In the genomic region with DNA sequence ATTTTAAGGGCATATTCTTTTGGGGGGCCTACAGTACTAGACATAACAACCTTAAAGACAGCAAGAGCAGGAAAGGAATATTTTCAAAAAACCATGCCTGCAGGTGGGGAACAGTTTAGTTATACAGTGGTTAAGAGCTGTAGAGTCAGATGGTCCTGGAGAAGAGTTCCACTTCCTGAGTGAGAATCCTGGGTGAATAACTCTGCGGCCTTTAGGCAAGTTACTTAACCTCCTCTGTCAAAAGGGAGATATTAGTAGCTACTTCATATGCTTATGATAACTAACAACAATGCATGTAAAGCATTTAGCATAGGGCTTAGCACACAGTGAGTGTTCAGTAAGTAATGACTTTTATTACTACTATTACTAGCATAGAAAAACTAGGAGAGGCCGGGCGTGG, we compare ENCODE assay signal across 22 cellular contexts.
DNase-seq lines count a peak whose midpoint lies in the region; ATAC-seq, FAIRE-seq and TF ChIP-seq lines count a peak whose summit lies in the region.
"Had no signal": no experiment of that assay in that cellular context is flagged by ENCODE, and none has a peak within 500 bp of the region (broad histone marks: within the 10 kb centered on the region; RNA-seq: fewer than 3 reads in every experiment).

No MANE protein-coding gene starts in this region.

- peaks cover 7% of the 10 kb centered on the region for H3K36me3 Mint-ChIP-seq in activated T-helper 17 cell treated with anti-CD3 and anti-CD28 coated beads, Interleukin-2, amount 50 U/mL, for 72 hours (ENCODE audit: low read depth)

- H3K27ac Mint-ChIP-seq in activated T-helper 17 cell treated with anti-CD3 and anti-CD28 coated beads, Interleukin-2, amount 50 U/mL, for 72 hours = no peak overlapping the region
- H3K27ac Mint-ChIP-seq: B cell; CD4-positive, alpha-beta T cell; CD8-positive, alpha-beta T cell had no signal

- H3K36me3 ChIP-seq in DND-41 (ENCODE audit: insufficient read depth, low read length) = no peaks in the 10 kb centered on the region
- H3K36me3 ChIP-seq in spleen = no peaks in the 10 kb centered on the region
- H3K36me3 ChIP-seq: BLaER1 treated with 17β-estradiol and CSF1 and Interleukin-3, amounts not matched to agents 10 nM and 100 nM had no signal

- no peak overlapping the region for H3K9ac ChIP-seq in DND-41 (ENCODE audit: low read depth, low read length)
- H3K9ac ChIP-seq: BLaER1 treated with 17β-estradiol and CSF1 and Interleukin-3, amounts not matched to agents 10 nM and 100 nM had no signal

- H3K27ac ChIP-seq in DND-41 (ENCODE audit: low read length) (no peak overlapping the region), spleen (no peak overlapping the region)
- H3K27ac ChIP-seq: 22Rv1; A549; BLaER1 treated with 17β-estradiol and CSF1 and Interleukin-3, amounts not matched to agents 10 nM and 100 nM; C4-2B had no signal

- no peak for TF ChIP-seq CTCF in DND-41 (IDR thresholded peaks at IDR 0.05; ENCODE audit: borderline replicate concordance, extremely low read depth, low read length, poor library complexity, severe bottlenecking)
- TF ChIP-seq CTCF in spleen (IDR thresholded peaks at IDR 0.05 in 8 of 11, conservative IDR thresholded peaks at IDR 0.05 in 3 of 11) = no peak

- H3K4me1 ChIP-seq in DND-41 (ENCODE audit: insufficient read depth, low read length) = peaks cover 4% of the 10 kb centered on the region; the same call in 1 of the 2 replicates
- no peaks in the 10 kb centered on the region for H3K4me1 ChIP-seq in spleen
- H3K4me1 ChIP-seq: A549, Caco-2 had no signal

- TF ChIP-seq POLR2A in spleen (IDR thresholded peaks at IDR 0.05) = no peak

- no peaks in the 10 kb centered on the region for H4K20me1 ChIP-seq in DND-41 (ENCODE audit: insufficient read depth, low read length)
- H4K20me1 ChIP-seq: BLaER1 treated with 17β-estradiol and CSF1 and Interleukin-3, amounts not matched to agents 10 nM and 100 nM had no signal

- DNase-seq in DND-41 (no peak), GM18507 (ENCODE audit: extremely low spot score, insufficient read length, low read depth) (no peak), MV-4-11 (lab: John Stamatoyannopoulos, UW) (peak; percentile 16), NCI-H2171 treated with DMSO at 0.1 percent for 48 hours (lab: John Stamatoyannopoulos, UW) (no peak), spleen (no peak)
- DNase-seq: AML-193; Caco-2; Calu3; CD4-positive, alpha-beta T cell; CD8-positive, alpha-beta T cell; DMS79 treated with DMSO at 0.1 percent for 48 hours; EL; GDM1 had no signal

- peaks cover 21% of the 10 kb centered on the region for H3K9me3 Mint-ChIP-seq in activated T-helper 17 cell treated with anti-CD3 and anti-CD28 coated beads, Interleukin-2, amount 50 U/mL, for 72 hours

- 89 to 96% (median 94%) methylated on average over 3 of the region's 3 CpGs for WGBS in spleen, 5 donors

- FAIRE-seq in GM18507 (lab: Jason Lieb, UNC) = peak; percentile 12
- FAIRE-seq: A549, D721Med, GM12878 had no signal

- H2AFZ ChIP-seq in DND-41 (ENCODE audit: low read depth, low read length) = no peak overlapping the region

- H3K27me3 ChIP-seq in DND-41 (ENCODE audit: insufficient read depth, low read length, poor library complexity) (no peaks in the 10 kb centered on the region), spleen (replicated peaks in 1 of 7) (no peaks in the 10 kb centered on the region)
- H3K27me3 ChIP-seq: BLaER1 treated with 17β-estradiol and CSF1 and Interleukin-3, amounts not matched to agents 10 nM and 100 nM had no signal

- H3K4me3 Mint-ChIP-seq in activated T-helper 17 cell treated with anti-CD3 and anti-CD28 coated beads, Interleukin-2, amount 50 U/mL, for 72 hours = no peak overlapping the region
- H3K4me3 Mint-ChIP-seq: B cell; CD4-positive, alpha-beta T cell; CD8-positive, alpha-beta T cell had no signal

- H3K4me3 ChIP-seq in DND-41 (ENCODE audit: low read depth in 1 of 2, low read length in 2 of 2) (no peak overlapping the region), spleen (no peak overlapping the region)
- H3K4me3 ChIP-seq: A549; BLaER1 treated with 17β-estradiol and CSF1 and Interleukin-3, amounts not matched to agents 10 nM and 100 nM; GM12878 had no signal

- H3K4me2 ChIP-seq in DND-41 (ENCODE audit: insufficient read depth, low read length) = no peak overlapping the region
- H3K4me2 ChIP-seq: A549; BLaER1 treated with 17β-estradiol and CSF1 and Interleukin-3, amounts not matched to agents 10 nM and 100 nM had no signal

- no peaks in the 10 kb centered on the region for H3K27me3 Mint-ChIP-seq in activated T-helper 17 cell treated with anti-CD3 and anti-CD28 coated beads, Interleukin-2, amount 50 U/mL, for 72 hours
- H3K27me3 Mint-ChIP-seq: B cell; CD4-positive, alpha-beta T cell had no signal

- intact Hi-C loops in spleen (cut with DNase I; ENCODE audit: low total_unique reads) = no loop called here

- no peaks in the 10 kb centered on the region for H3K79me2 ChIP-seq in DND-41 (ENCODE audit: insufficient read depth, low read length)

- peaks cover 29% of the 10 kb centered on the region for H3K4me1 Mint-ChIP-seq in activated T-helper 17 cell treated with anti-CD3 and anti-CD28 coated beads, Interleukin-2, amount 50 U/mL, for 72 hours

- peak; percentile 35; the same call in 1 of the 3 replicates for ATAC-seq in DND-41 (ENCODE audit: insufficient read depth, low read depth)
- peak; percentile 50 for ATAC-seq in activated T-helper 17 cell treated with anti-CD3 and anti-CD28 coated beads, Interleukin-2, amount 50 U/mL, for 72 hours (replicated peaks)
- ATAC-seq in GM19395 (IDR thresholded peaks at IDR 0.05; ENCODE audit: unreplicated experiment) = no peak
- ATAC-seq: A549; CD8-positive, alpha-beta T cell; GM12878 had no signal

- H3K9me3 ChIP-seq in DND-41 (ENCODE audit: insufficient read depth, low read length, severe bottlenecking) (peaks cover 2% of the 10 kb centered on the region), spleen (peaks cover 0 to 33% (median 22%) of the 10 kb centered on the region in 8 donors)
- H3K9me3 ChIP-seq: A549, Caco-2 had no signal
